In genomic region chr3:190169243-190169642, GRCh38 we compare ENCODE assay signal across 9 cellular contexts. TPM values are rescaled to one million over a fixed set of nuclear protein-coding genes. Genes with fewer than 3 reads are reported as not detected.
DNase-seq lines count a peak whose midpoint lies in the region; ATAC-seq and TF ChIP-seq lines count a peak whose summit lies in the region.
"Had no signal": no experiment of that assay in that cellular context is flagged by ENCODE, and none has a peak within 500 bp of the region (broad histone marks: within the 10 kb centered on the region; RNA-seq: fewer than 3 reads in every experiment).

No MANE protein-coding gene starts in this region.

- H3K27me3 ChIP-seq in osteoblast (ENCODE audit: insufficient read depth, low read length) = no peaks in the 10 kb centered on the region
- H3K27me3 ChIP-seq: upper lobe of left lung had no signal

- H3K4me3 ChIP-seq in osteoblast (ENCODE audit: insufficient read depth, low read length) = no peak overlapping the region
- H3K4me3 ChIP-seq: upper lobe of left lung had no signal

- TF ChIP-seq CTCF in osteoblast (IDR thresholded peaks at IDR 0.05; ENCODE audit: extremely low read depth, low read depth, low read length) = no peak

- peaks cover 15% of the 10 kb centered on the region for H3K4me1 ChIP-seq in osteoblast (ENCODE audit: insufficient read depth, low read length)
- H3K4me1 ChIP-seq: upper lobe of left lung had no signal

- H3K27ac ChIP-seq in osteoblast (ENCODE audit: low read depth, low read length) = no peak overlapping the region
- H3K27ac ChIP-seq: upper lobe of left lung had no signal

- no peak overlapping the region for H3K4me3 Mint-ChIP-seq in activated CD4-positive, alpha-beta T cell treated with anti-CD3 and anti-CD28 coated beads, Interleukin-2, amount 10 ng/mL, durations not matched to agents 7 days and 5 days
- no peak overlapping the region for H3K4me3 Mint-ChIP-seq in activated CD4-positive, alpha-beta T cell treated with anti-CD3 and anti-CD28 coated beads for 36 hours
- H3K4me3 Mint-ChIP-seq in activated CD8-positive, alpha-beta T cell treated with anti-CD3 and anti-CD28 coated beads, Interleukin-2, amount 10 ng/mL, durations not matched to agents 7 days and 5 days = peak overlapping the region; percentile 67

- no peak overlapping the region for H3K4me2 ChIP-seq in osteoblast (ENCODE audit: insufficient read depth, low read length)

- H2AFZ ChIP-seq in osteoblast (ENCODE audit: low read length) = peak overlapping the region; percentile 57

- H3K79me2 ChIP-seq in osteoblast (ENCODE audit: insufficient read depth, low read length) = no peaks in the 10 kb centered on the region

- POLR2A ChIA-PET in activated CD4-positive, alpha-beta T cell treated with anti-CD3 and anti-CD28 coated beads, Interleukin-2, amount 10 ng/mL, durations not matched to agents 7 days and 5 days (lab: Charles Lee) = no interaction called here
- POLR2A ChIA-PET in activated CD4-positive, alpha-beta T cell treated with anti-CD3 and anti-CD28 coated beads for 36 hours (lab: Charles Lee) = no interaction called here
- POLR2A ChIA-PET in activated CD8-positive, alpha-beta T cell treated with anti-CD3 and anti-CD28 coated beads, Interleukin-2, amount 10 ng/mL, durations not matched to agents 7 days and 5 days (lab: Charles Lee) = no interaction called here

- CTCF ChIA-PET in activated CD4-positive, alpha-beta T cell treated with anti-CD3 and anti-CD28 coated beads, Interleukin-2, amount 10 ng/mL, durations not matched to agents 7 days and 5 days (lab: Charles Lee) = interaction anchor here (1.0 to 1.6 kb wide), 2 partner anchors 10 to 54 kb away, joined by 3 to 4 read pairs; no protein-coding TSS in a partner anchor
- CTCF ChIA-PET in activated CD4-positive, alpha-beta T cell treated with anti-CD3 and anti-CD28 coated beads for 36 hours (lab: Charles Lee) = interaction anchor here (0.7 to 1.1 kb wide), 3 partner anchors 16 to 202 kb away, joined by 3 to 5 read pairs (median 4); no protein-coding TSS in a partner anchor
- CTCF ChIA-PET in activated CD8-positive, alpha-beta T cell treated with anti-CD3 and anti-CD28 coated beads, Interleukin-2, amount 10 ng/mL, durations not matched to agents 7 days and 5 days (lab: Charles Lee) = interaction anchor here (0.7 kb wide), 1 partner anchor 208 kb away, joined by 4 read pairs; no protein-coding TSS in a partner anchor

- H3K36me3 Mint-ChIP-seq in activated CD4-positive, alpha-beta T cell treated with anti-CD3 and anti-CD28 coated beads, Interleukin-2, amount 10 ng/mL, durations not matched to agents 7 days and 5 days (ENCODE audit: low read depth) = no peaks in the 10 kb centered on the region
- no peaks in the 10 kb centered on the region for H3K36me3 Mint-ChIP-seq in activated CD4-positive, alpha-beta T cell treated with anti-CD3 and anti-CD28 coated beads for 36 hours (ENCODE audit: low read depth)
- H3K36me3 Mint-ChIP-seq in activated CD8-positive, alpha-beta T cell treated with anti-CD3 and anti-CD28 coated beads, Interleukin-2, amount 10 ng/mL, durations not matched to agents 7 days and 5 days (ENCODE audit: low read depth) = no peaks in the 10 kb centered on the region

- H3K36me3 ChIP-seq in osteoblast (ENCODE audit: insufficient read depth, low read length) = no peaks in the 10 kb centered on the region
- H3K36me3 ChIP-seq: upper lobe of left lung had no signal

- H3K9me3 ChIP-seq in osteoblast (ENCODE audit: low read depth, low read length) = no peaks in the 10 kb centered on the region
- H3K9me3 ChIP-seq: upper lobe of left lung had no signal

- peaks cover 17% of the 10 kb centered on the region for H3K4me1 Mint-ChIP-seq in activated CD4-positive, alpha-beta T cell treated with anti-CD3 and anti-CD28 coated beads, Interleukin-2, amount 10 ng/mL, durations not matched to agents 7 days and 5 days
- peaks cover 4% of the 10 kb centered on the region for H3K4me1 Mint-ChIP-seq in activated CD4-positive, alpha-beta T cell treated with anti-CD3 and anti-CD28 coated beads for 36 hours
- H3K4me1 Mint-ChIP-seq in activated CD8-positive, alpha-beta T cell treated with anti-CD3 and anti-CD28 coated beads, Interleukin-2, amount 10 ng/mL, durations not matched to agents 7 days and 5 days (ENCODE audit: low read depth) = peaks cover 10% of the 10 kb centered on the region

- intact Hi-C loops in activated CD4-positive, alpha-beta T cell treated with anti-CD3 and anti-CD28 coated beads for 36 hours (cut with DNase I, micrococcal nuclease) = no loop called here

- peak overlapping the region; percentile 77 for H3K27ac Mint-ChIP-seq in activated CD4-positive, alpha-beta T cell treated with anti-CD3 and anti-CD28 coated beads, Interleukin-2, amount 10 ng/mL, durations not matched to agents 7 days and 5 days
- no peak overlapping the region for H3K27ac Mint-ChIP-seq in activated CD4-positive, alpha-beta T cell treated with anti-CD3 and anti-CD28 coated beads for 36 hours
- peak overlapping the region; percentile 70 for H3K27ac Mint-ChIP-seq in activated CD8-positive, alpha-beta T cell treated with anti-CD3 and anti-CD28 coated beads, Interleukin-2, amount 10 ng/mL, durations not matched to agents 7 days and 5 days

- H3K27me3 Mint-ChIP-seq in activated CD4-positive, alpha-beta T cell treated with anti-CD3 and anti-CD28 coated beads, Interleukin-2, amount 10 ng/mL, durations not matched to agents 7 days and 5 days = peaks cover 6% of the 10 kb centered on the region
- peaks cover 5% of the 10 kb centered on the region for H3K27me3 Mint-ChIP-seq in activated CD4-positive, alpha-beta T cell treated with anti-CD3 and anti-CD28 coated beads for 36 hours
- H3K27me3 Mint-ChIP-seq in activated CD8-positive, alpha-beta T cell treated with anti-CD3 and anti-CD28 coated beads, Interleukin-2, amount 10 ng/mL, durations not matched to agents 7 days and 5 days (ENCODE audit: low read depth) = no peaks in the 10 kb centered on the region

- H4K20me1 ChIP-seq in osteoblast (ENCODE audit: insufficient read depth, low read length) = no peaks in the 10 kb centered on the region

- peaks cover 3% of the 10 kb centered on the region for H3K9me3 Mint-ChIP-seq in activated CD4-positive, alpha-beta T cell treated with anti-CD3 and anti-CD28 coated beads, Interleukin-2, amount 10 ng/mL, durations not matched to agents 7 days and 5 days
- H3K9me3 Mint-ChIP-seq in activated CD4-positive, alpha-beta T cell treated with anti-CD3 and anti-CD28 coated beads for 36 hours (ENCODE audit: low read depth) = no peaks in the 10 kb centered on the region
- no peaks in the 10 kb centered on the region for H3K9me3 Mint-ChIP-seq in activated CD8-positive, alpha-beta T cell treated with anti-CD3 and anti-CD28 coated beads, Interleukin-2, amount 10 ng/mL, durations not matched to agents 7 days and 5 days (ENCODE audit: insufficient read depth)

- no peak for ATAC-seq in activated CD4-positive, alpha-beta T cell treated with anti-CD3 and anti-CD28 coated beads for 36 hours
- ATAC-seq in HG02571 (IDR thresholded peaks at IDR 0.05; ENCODE audit: unreplicated experiment) = peak; percentile 43
- no peak for ATAC-seq in activated CD8-positive, alpha-beta T cell treated with anti-CD3 and anti-CD28 coated beads, Interleukin-2, amount 10 ng/mL, durations not matched to agents 7 days and 5 days

- DNase-seq in activated CD4-positive, alpha-beta T cell treated with anti-CD3 and anti-CD28 coated beads, Interleukin-2, amount 10 ng/mL, durations not matched to agents 7 days and 5 days = no peak
- no peak for DNase-seq in activated CD4-positive, alpha-beta T cell treated with anti-CD3 and anti-CD28 coated beads for 36 hours
- no peak for DNase-seq in activated CD8-positive, alpha-beta T cell treated with anti-CD3 and anti-CD28 coated beads, Interleukin-2, amount 10 ng/mL, durations not matched to agents 7 days and 5 days
- DNase-seq in osteoblast (ENCODE audit: insufficient read length, low spot score, missing footprints) (no peak), NCI-H345 treated with DMSO at 0.1 percent for 48 hours (lab: John Stamatoyannopoulos, UW; ENCODE audit: unreplicated experiment) (no peak), dedifferentiated amniotic fluid mesenchymal stem cell (ENCODE audit: extremely low spot score) (no peak), OCI-M1 (lab: John Stamatoyannopoulos, UW) (no peak)
- DNase-seq: upper lobe of left lung had no signal

RNA-seq across cellular contexts. Expression of gene P3H2, which starts 48.5 kb away (rescaled TPM):
- total RNA-seq in activated CD4-positive, alpha-beta T cell treated with anti-CD3 and anti-CD28 coated beads, Interleukin-2, amount 10 ng/mL, durations not matched to agents 7 days and 5 days = not detected
- not detected for total RNA-seq in activated CD4-positive, alpha-beta T cell treated with anti-CD3 and anti-CD28 coated beads for 36 hours
- not detected for total RNA-seq in activated CD8-positive, alpha-beta T cell treated with anti-CD3 and anti-CD28 coated beads, Interleukin-2, amount 10 ng/mL, durations not matched to agents 7 days and 5 days
- total RNA-seq in osteoblast = 8.3 and 13.4 TPM in 2 replicates
